1 cellular context compared by ENCODE assay signal in the genomic region with DNA sequence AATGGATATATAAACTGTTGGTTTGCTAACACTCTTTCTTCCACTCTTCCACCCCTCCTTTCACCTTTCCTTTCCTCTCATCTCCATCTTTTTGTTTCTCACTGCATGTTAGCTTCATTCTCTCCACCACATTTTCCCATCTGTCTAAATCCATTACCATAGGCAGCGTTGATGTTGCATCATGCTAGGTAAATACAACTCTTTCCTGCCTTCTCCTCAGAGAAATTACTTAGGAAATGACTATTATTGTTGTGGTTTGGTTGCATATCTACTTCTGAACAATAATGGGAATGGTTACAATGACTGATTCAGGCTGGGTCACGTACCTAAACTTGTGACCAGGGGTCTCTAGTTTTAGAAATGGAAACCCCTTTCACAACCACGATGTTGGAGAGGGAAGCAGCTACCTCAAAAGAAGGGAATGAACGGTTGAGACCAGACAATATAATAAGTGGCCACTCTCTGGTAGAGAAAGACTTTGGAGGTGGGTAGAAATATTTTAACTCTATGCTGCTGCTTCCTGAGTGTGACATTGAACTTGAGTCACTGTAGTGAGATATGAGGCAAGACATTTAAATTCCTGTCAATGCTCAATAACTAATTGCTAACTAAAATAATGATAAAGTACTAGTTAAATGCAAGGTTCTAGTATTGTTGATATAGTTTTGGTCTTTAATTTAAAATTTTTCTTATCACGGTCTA.
TF ChIP-seq lines count a peak whose summit lies in the region.

No MANE protein-coding gene starts in this region.

TF ChIP-seq in endothelial cell of umbilical vein, 7 proteins besides CTCF, POLR2A, EP300 and RAD21:
- TF ChIP-seq JUN (IDR thresholded peaks at IDR 0.05; ENCODE audit: borderline replicate concordance, insufficient read depth, insufficient read length, low read depth) (peak; percentile 85), EZH2 (IDR thresholded peaks at IDR 0.05; ENCODE audit: borderline replicate concordance, low read depth, low read length, severe bottlenecking) (no peak), POLR2AphosphoS5 (IDR thresholded peaks at IDR 0.05; ENCODE audit: insufficient read depth, low read depth, low read length) (peak; percentile 73), FOS (IDR thresholded peaks at IDR 0.05; ENCODE audit: borderline replicate concordance, insufficient read depth, low read length) (peak; percentile 78), MYC (IDR thresholded peaks at IDR 0.05; ENCODE audit: low read depth, low read length) (no peak), GATA2 (IDR thresholded peaks at IDR 0.05; ENCODE audit: insufficient read depth, insufficient read length, low read depth, low read length) (peak; percentile 68)
- TF ChIP-seq, protein P1, sequence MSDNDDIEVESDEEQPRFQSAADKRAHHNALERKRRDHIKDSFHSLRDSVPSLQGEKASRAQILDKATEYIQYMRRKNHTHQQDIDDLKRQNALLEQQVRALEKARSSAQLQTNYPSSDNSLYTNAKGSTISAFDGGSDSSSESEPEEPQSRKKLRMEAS (IDR thresholded peaks at IDR 0.05; ENCODE audit: insufficient read depth, insufficient read length): no peak
